ENCODE assay signal across 9 cellular contexts in the genomic region with DNA sequence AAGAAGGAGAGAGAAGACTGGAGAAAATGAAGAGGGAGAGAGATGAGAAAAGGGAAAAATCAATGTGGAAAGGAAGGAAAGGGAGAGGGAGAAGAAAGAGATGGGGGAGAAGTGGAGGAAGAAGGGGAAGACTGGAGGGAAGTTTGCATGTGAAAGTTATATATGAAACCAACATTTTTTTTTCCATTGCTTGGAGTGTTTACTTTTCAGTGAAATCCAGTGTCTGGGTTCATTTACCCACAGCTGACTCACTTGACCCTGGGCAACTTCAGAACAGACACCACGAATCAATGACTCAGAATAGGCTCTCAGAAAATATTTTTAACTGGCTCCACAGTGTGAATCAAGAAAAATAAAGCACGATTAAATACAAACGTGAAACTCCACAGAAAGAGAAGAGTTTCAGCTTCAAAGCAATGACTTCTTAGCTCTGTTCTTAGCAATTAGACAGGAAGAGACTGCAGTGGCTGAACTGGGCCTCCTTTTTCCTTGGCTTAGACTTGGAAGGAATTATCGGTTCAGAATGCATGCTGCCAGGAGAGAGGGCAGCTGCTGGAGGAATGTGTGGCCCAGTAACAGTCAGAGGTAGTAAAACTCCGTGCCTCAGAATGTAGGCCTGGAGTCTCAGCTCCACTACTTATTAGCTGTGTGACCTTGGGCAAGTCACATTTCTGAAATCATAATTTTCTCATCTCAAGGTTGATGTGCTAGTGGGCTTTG.
DNase-seq lines count a peak whose midpoint lies in the region; ATAC-seq, FAIRE-seq and TF ChIP-seq lines count a peak whose summit lies in the region.
"Had no signal": no experiment of that assay in that cellular context is flagged by ENCODE, and none has a peak within 500 bp of the region (broad histone marks: within the 10 kb centered on the region; RNA-seq: fewer than 3 reads in every experiment).

No MANE protein-coding gene starts in this region.

- no peak overlapping the region for H3K9ac ChIP-seq in kidney (ENCODE audit: low read length in 2 of 2)

- intact Hi-C loops in transverse colon (cut with DNase I; ENCODE audit: low total_unique reads) (no loop called here), kidney (cut with DNase I) (no loop called here)

- no peaks in the 10 kb centered on the region for H3K9me3 Mint-ChIP-seq in activated T-cell treated with anti-CD3 and anti-CD28 coated beads, Interleukin-2, amount 50 U/mL, for 4 hours
- H3K9me3 Mint-ChIP-seq in activated CD8-positive, alpha-beta T cell treated with anti-CD3 and anti-CD28 coated beads, Interleukin-2, amount 10 ng/mL, durations not matched to agents 7 days and 5 days (ENCODE audit: insufficient read depth): no peaks in the 10 kb centered on the region

- H3K4me1 ChIP-seq in transverse colon (peaks cover 0 to 8% (median 0%) of the 10 kb centered on the region in 4 donors), kidney (ENCODE audit: control insufficient read depth in 1 of 2, insufficient read depth in 1 of 2, low read depth in 1 of 2, low read length in 2 of 2) (no peaks in the 10 kb centered on the region), small intestine (ENCODE audit: control insufficient read depth in 2 of 2, insufficient read depth in 1 of 2, low read depth in 1 of 2, low read length in 1 of 2) (no peaks in the 10 kb centered on the region)

- H3K27me3 Mint-ChIP-seq in activated T-cell treated with anti-CD3 and anti-CD28 coated beads, Interleukin-2, amount 50 U/mL, for 4 hours (ENCODE audit: low read depth): peaks cover 32% of the 10 kb centered on the region
- no peaks in the 10 kb centered on the region for H3K27me3 Mint-ChIP-seq in activated CD8-positive, alpha-beta T cell treated with anti-CD3 and anti-CD28 coated beads, Interleukin-2, amount 10 ng/mL, durations not matched to agents 7 days and 5 days (ENCODE audit: low read depth)

- H3K4me3 ChIP-seq in transverse colon (no peak overlapping the region), kidney (ENCODE audit: low read length in 2 of 2) (no peak overlapping the region), small intestine (ENCODE audit: low read depth in 1 of 2, low read length in 2 of 2) (no peak overlapping the region)

- H3K9me3 ChIP-seq in transverse colon (no peaks in the 10 kb centered on the region), kidney (ENCODE audit: control insufficient read depth in 1 of 2, low read length in 2 of 2) (peaks cover 0 to 4% of the 10 kb centered on the region in 2 donors), small intestine (ENCODE audit: control insufficient read depth, low read depth) (no peaks in the 10 kb centered on the region)

- H3K27me3 ChIP-seq in transverse colon (peaks cover 8% of the 10 kb centered on the region), small intestine (ENCODE audit: control insufficient read depth in 2 of 2, insufficient read depth in 2 of 2, low read length in 2 of 2) (peaks cover 0 to 3% of the 10 kb centered on the region in 2 donors)

- peak; percentile 21 for FAIRE-seq in islet of Langerhans (lab: Jason Lieb, UNC)
- no peak for FAIRE-seq in kidney (lab: Jason Lieb, UNC)
- no peak for FAIRE-seq in small intestine (lab: Jason Lieb, UNC)
- FAIRE-seq: frontal cortex had no signal

- H3K4me1 Mint-ChIP-seq in activated T-cell treated with anti-CD3 and anti-CD28 coated beads, Interleukin-2, amount 50 U/mL, for 4 hours (ENCODE audit: low read depth): no peaks in the 10 kb centered on the region
- H3K4me1 Mint-ChIP-seq in activated CD8-positive, alpha-beta T cell treated with anti-CD3 and anti-CD28 coated beads, Interleukin-2, amount 10 ng/mL, durations not matched to agents 7 days and 5 days (ENCODE audit: low read depth): no peaks in the 10 kb centered on the region

- no peak for DNase-seq in activated T-cell treated with anti-CD3 and anti-CD28 coated beads, Interleukin-2, amount 50 U/mL, for 4 hours
- DNase-seq in activated T-cell treated with anti-CD3 and anti-CD28 coated beads for 4 hours: no peak
- DNase-seq in activated CD8-positive, alpha-beta T cell treated with anti-CD3 and anti-CD28 coated beads, Interleukin-2, amount 10 ng/mL, durations not matched to agents 7 days and 5 days: peak; percentile 17
- DNase-seq in transverse colon: no peak
- DNase-seq in kidney: no peak
- DNase-seq in NCI-H82 (lab: John Stamatoyannopoulos, UW): no peak
- no peak for DNase-seq in small intestine

- peak overlapping the region in 3 of 4 donors; percentile 25 to 57 (median 54) for H3K27ac ChIP-seq in transverse colon
- H3K27ac ChIP-seq in kidney (ENCODE audit: low read depth in 2 of 2, low read length in 2 of 2): no peak overlapping the region
- no peak overlapping the region for H3K27ac ChIP-seq in small intestine (ENCODE audit: low read depth in 1 of 2, low read length in 1 of 2)

- no peak for TF ChIP-seq CTCF in transverse colon (IDR thresholded peaks at IDR 0.05)
- no peak for TF ChIP-seq CTCF in kidney (IDR thresholded peaks at IDR 0.05; ENCODE audit: borderline replicate concordance, extremely low read depth, insufficient read depth)

- ATAC-seq in activated T-cell treated with anti-CD3 and anti-CD28 coated beads, Interleukin-2, amount 50 U/mL, for 4 hours: peak; percentile 58 to 63
- no peak for ATAC-seq in activated CD8-positive, alpha-beta T cell treated with anti-CD3 and anti-CD28 coated beads, Interleukin-2, amount 10 ng/mL, durations not matched to agents 7 days and 5 days

- CTCF ChIA-PET in activated CD8-positive, alpha-beta T cell treated with anti-CD3 and anti-CD28 coated beads, Interleukin-2, amount 10 ng/mL, durations not matched to agents 7 days and 5 days (lab: Charles Lee): no interaction called here

- peaks cover 10% of the 10 kb centered on the region for H3K36me3 Mint-ChIP-seq in activated T-cell treated with anti-CD3 and anti-CD28 coated beads, Interleukin-2, amount 50 U/mL, for 4 hours (ENCODE audit: insufficient read depth)
- no peaks in the 10 kb centered on the region for H3K36me3 Mint-ChIP-seq in activated CD8-positive, alpha-beta T cell treated with anti-CD3 and anti-CD28 coated beads, Interleukin-2, amount 10 ng/mL, durations not matched to agents 7 days and 5 days (ENCODE audit: low read depth)

- WGBS in transverse colon (ENCODE audit: low coverage in 1 of 2), 2 donors: 38 to 41% methylated on average over 4 to 5 of the region's 5 CpGs
- WGBS in small intestine, 3 donors: 29 to 40% (median 37%) methylated on average over 5 of the region's 5 CpGs

- no peak overlapping the region for H3K4me3 Mint-ChIP-seq in activated T-cell treated with anti-CD3 and anti-CD28 coated beads, Interleukin-2, amount 50 U/mL, for 4 hours
- no peak overlapping the region for H3K4me3 Mint-ChIP-seq in activated CD8-positive, alpha-beta T cell treated with anti-CD3 and anti-CD28 coated beads, Interleukin-2, amount 10 ng/mL, durations not matched to agents 7 days and 5 days

- TF ChIP-seq POLR2A in transverse colon (IDR thresholded peaks at IDR 0.05): no peak

- in situ Hi-C loops in transverse colon (cut with MboI; ENCODE audit: low pct_ligation_motif_present in 1 of 4, low pct_unique_long_range_greater_than_20kb in 1 of 4, low sequenced_read_pairs in 3 of 4): no loop called here

- POLR2A ChIA-PET in activated CD8-positive, alpha-beta T cell treated with anti-CD3 and anti-CD28 coated beads, Interleukin-2, amount 10 ng/mL, durations not matched to agents 7 days and 5 days (lab: Charles Lee): no interaction called here

- H3K36me3 ChIP-seq in transverse colon (no peaks in the 10 kb centered on the region), kidney (ENCODE audit: control insufficient read depth in 1 of 2, insufficient read depth in 2 of 2, low read length in 2 of 2) (no peaks in the 10 kb centered on the region), small intestine (ENCODE audit: control insufficient read depth in 2 of 2, insufficient read depth in 2 of 2, low read length in 2 of 2) (no peaks in the 10 kb centered on the region)

- no peak overlapping the region for H3K27ac Mint-ChIP-seq in activated CD8-positive, alpha-beta T cell treated with anti-CD3 and anti-CD28 coated beads, Interleukin-2, amount 10 ng/mL, durations not matched to agents 7 days and 5 days

- no peak for TF ChIP-seq EP300 in transverse colon (IDR thresholded peaks at IDR 0.05; ENCODE audit: low read depth)

Comparison
In these comparisons a context has a peak if more than half of its experiments do, and no peak if none do; other contexts are left out.
1. H3K27ac ChIP-seq: peak in transverse colon (3 of 4); none in kidney (0 of 2) and small intestine (0 of 2).